Comparison of ENCODE assay signal across 24 cellular contexts in the genomic region with DNA sequence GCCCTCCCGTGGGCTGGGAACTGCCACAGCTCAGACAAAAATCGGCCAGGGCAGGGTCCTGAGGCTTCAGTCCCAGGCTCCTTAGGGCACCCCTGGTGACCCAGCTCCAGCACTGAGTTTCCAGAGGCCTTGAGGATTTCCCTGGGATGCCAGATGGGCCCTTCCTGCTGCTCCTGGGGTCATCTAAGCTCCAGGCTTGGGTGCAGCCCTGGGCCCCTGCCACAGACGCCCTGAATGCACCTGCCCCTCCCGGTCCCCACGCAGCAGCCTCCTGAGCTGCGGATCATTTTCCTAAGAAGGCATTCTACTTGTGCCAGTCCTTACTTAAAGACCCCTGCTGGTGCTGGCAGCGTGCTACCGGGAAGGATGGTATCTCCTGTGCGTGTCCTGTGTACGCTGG. TPM values are rescaled to one million over a fixed set of nuclear protein-coding genes. Genes with fewer than 3 reads are reported as not detected.
"Had no signal": no experiment of that assay in that cellular context is flagged by ENCODE, and none has a peak within 500 bp of the region (broad histone marks: within the 10 kb centered on the region; RNA-seq: fewer than 3 reads in every experiment).

No MANE protein-coding gene starts in this region.

- H3K9ac ChIP-seq: parathyroid adenoma had no signal

- H2AFZ ChIP-seq: parathyroid adenoma had no signal

- H3K36me3 Mint-ChIP-seq: naive thymus-derived CD4-positive, alpha-beta T cell had no signal

- H3K27ac Mint-ChIP-seq: naive thymus-derived CD4-positive, alpha-beta T cell; nephron progenitor cell; stimulated activated memory B cell treated with anti-CD40 and anti-IgM and Interleukin-4, amounts not matched to agents 10 μg/mL and 1 μg/mL and 100 μg/mL, for 72 hours; stimulated activated naive CD8-positive, alpha-beta T cell treated with anti-CD3 and anti-CD28 coated beads, Interleukin-15, Interleukin-2, amounts not matched to agents 100 ng/mL and 50 ng/mL, for 24 hours had no signal

- H3K27me3 ChIP-seq: esophagus muscularis mucosa, gastrocnemius medialis, heart right ventricle, spleen, tibial artery, upper lobe of left lung, uterus had no signal

- H3K27ac ChIP-seq: coronary artery, epithelial cell of prostate, esophagus muscularis mucosa, gastrocnemius medialis, heart right ventricle, parathyroid adenoma, prostate gland, spleen, tibial artery, uterus had no signal

- H3K4me3 Mint-ChIP-seq: nephron progenitor cell; stimulated activated memory B cell treated with anti-CD40 and anti-IgM and Interleukin-4, amounts not matched to agents 10 μg/mL and 1 μg/mL and 100 μg/mL, for 72 hours; stimulated activated naive CD8-positive, alpha-beta T cell treated with anti-CD3 and anti-CD28 coated beads, Interleukin-15, Interleukin-2, amounts not matched to agents 100 ng/mL and 50 ng/mL, for 24 hours had no signal

- FAIRE-seq: endometrium, islet of Langerhans had no signal

- H3K4me3 ChIP-seq: coronary artery, esophagus muscularis mucosa, gastrocnemius medialis, heart right ventricle, prostate gland, spleen, tibial artery, upper lobe of left lung, uterus had no signal

- ATAC-seq: gastrocnemius medialis; heart right ventricle; naive thymus-derived CD4-positive, alpha-beta T cell; stimulated activated memory B cell treated with anti-CD40 and anti-IgM and Interleukin-4, amounts not matched to agents 10 μg/mL and 1 μg/mL and 100 μg/mL, for 72 hours had no signal

- DNase-seq: effector memory CD4-positive, alpha-beta T cell; gastrocnemius medialis; heart right ventricle; hypothalamus; kidney glomerular epithelial cell; mammary epithelial cell; naive thymus-derived CD4-positive, alpha-beta T cell; nephron progenitor cell; spleen; stimulated activated CD4-positive, alpha-beta T cell treated with anti-CD3 and anti-CD28 coated beads, Interleukin-15, amount 100 ng/mL, for 24 hours; stimulated activated CD4-positive, alpha-beta T cell treated with anti-CD3 and anti-CD28 coated beads, Interleukin-1b, Interleukin-23, amount 100 ng/mL, for 48 hours; stimulated activated CD4-positive, alpha-beta T cell treated with anti-CD3 and anti-CD28 coated beads, Interleukin-4, amount 100 ng/mL, for 24 hours; tibial artery; uterus had no signal

- H3K9me3 ChIP-seq: esophagus muscularis mucosa, gastrocnemius medialis, heart right ventricle, prostate gland, spleen, tibial artery, upper lobe of left lung, uterus had no signal

- H3K27me3 Mint-ChIP-seq: naive thymus-derived CD4-positive, alpha-beta T cell; stimulated activated memory B cell treated with anti-CD40 and anti-IgM and Interleukin-4, amounts not matched to agents 10 μg/mL and 1 μg/mL and 100 μg/mL, for 72 hours; stimulated activated naive CD8-positive, alpha-beta T cell treated with anti-CD3 and anti-CD28 coated beads, Interleukin-15, Interleukin-2, amounts not matched to agents 100 ng/mL and 50 ng/mL, for 24 hours had no signal

- H3K36me3 ChIP-seq: gastrocnemius medialis, prostate gland, uterus had no signal

RNA-seq across cellular contexts. Expression of a gene that starts 37.7 kb away (rescaled TPM):
- polyA plus RNA-seq: naive thymus-derived CD4-positive, alpha-beta T cell had no signal
